ENCODE assay signal across 8 cellular contexts in the genomic region with DNA sequence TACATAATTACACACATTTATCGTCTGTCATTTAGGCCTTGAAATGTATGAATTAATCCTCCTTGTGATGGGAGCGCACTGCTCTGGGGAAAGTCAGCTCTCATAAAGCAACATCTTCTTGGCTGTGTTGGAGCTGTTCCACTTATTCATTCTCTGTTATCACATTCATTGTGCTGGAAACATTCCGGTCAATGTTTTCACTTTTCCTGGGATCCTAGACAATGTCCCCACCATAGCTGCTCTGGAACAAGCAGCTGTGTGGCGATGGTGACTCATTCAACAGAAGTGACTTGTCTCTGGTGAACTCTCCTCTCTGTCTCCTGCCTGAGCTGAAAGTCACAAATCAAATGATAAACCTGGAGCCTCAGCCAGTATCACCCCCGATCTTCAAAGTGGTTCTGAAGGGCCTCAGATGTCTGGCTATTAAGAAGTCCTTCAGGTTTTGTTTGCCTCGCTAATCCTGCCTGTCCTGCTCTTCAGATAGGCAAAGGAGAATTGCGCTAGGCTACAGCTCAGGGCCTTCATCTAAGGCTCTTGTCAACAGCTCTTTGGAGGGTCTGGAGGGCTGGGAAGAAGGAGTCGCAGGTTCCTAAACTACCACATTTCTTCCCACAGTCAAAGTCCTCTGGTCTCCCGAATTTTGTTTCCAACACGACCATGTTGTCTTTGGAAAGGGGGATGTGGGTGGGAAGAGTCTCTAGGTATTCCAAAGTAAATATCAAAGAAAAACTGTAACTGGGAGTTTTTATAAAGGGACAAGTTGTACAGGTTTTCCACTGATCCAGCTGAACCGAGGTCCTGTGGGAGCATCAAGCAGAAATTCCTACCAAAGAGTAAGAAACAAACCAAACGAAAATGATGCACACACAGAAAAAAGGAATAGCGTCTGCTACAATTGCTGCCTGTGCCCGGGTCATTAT.
DNase-seq lines count a peak whose midpoint lies in the region; ATAC-seq and TF ChIP-seq lines count a peak whose summit lies in the region.

No MANE protein-coding gene starts in this region.

- peaks cover 6% of the 10 kb centered on the region for H3K9me3 Mint-ChIP-seq in memory B cell

- H3K27ac ChIP-seq in HEK293 (ENCODE audit: extremely low read depth, low read depth, low read length) (peak overlapping the region; percentile 29; the same call in 1 of the 2 replicates), cingulate gyrus (ENCODE audit: low read depth, low read length) (peak overlapping the region; percentile 35)

- no peak for TF ChIP-seq CTCF in HEK293 (tag by site-specific recombination; IDR thresholded peaks at IDR 0.05)

- POLR2A ChIA-PET in HEK293 (lab: Yijun Ruan, JAX) = interaction anchor here (0.8 to 1.2 kb wide), 3 partner anchors 21 to 29 kb away, joined by 3 to 5 read pairs (median 3); partner anchors contain the start of gene KLF6

- H3K36me3 Mint-ChIP-seq in memory B cell = peaks cover 6% of the 10 kb centered on the region

- H3K4me1 Mint-ChIP-seq in memory B cell = peaks cover 30% of the 10 kb centered on the region

- H3K27me3 Mint-ChIP-seq in memory B cell = no peaks in the 10 kb centered on the region

- no peak overlapping the region for H3K4me3 ChIP-seq in HEK293 (ENCODE audit: low read depth, low read length)

- H3K9me3 ChIP-seq in HEK293 (ENCODE audit: control insufficient read depth, insufficient read depth, low read depth, low read length) = no peaks in the 10 kb centered on the region

- no peaks in the 10 kb centered on the region for H3K36me3 ChIP-seq in HEK293 (ENCODE audit: control insufficient read depth in 2 of 2, insufficient read depth in 1 of 2, low read length in 2 of 2)

- ATAC-seq in memory B cell (ENCODE audit: low read depth) = no peak
- ATAC-seq in HG03095 (IDR thresholded peaks at IDR 0.05; ENCODE audit: unreplicated experiment) = no peak
- ATAC-seq in GM21360 (IDR thresholded peaks at IDR 0.05; ENCODE audit: unreplicated experiment) = no peak

- no peak overlapping the region for H3K4me3 Mint-ChIP-seq in memory B cell

- peak; percentile 57 for DNase-seq in AG08395 (ENCODE audit: low spot score)
- DNase-seq in memory B cell (ENCODE audit: low spot score in 2 of 2) = no peak
- DNase-seq in NCI-H146 (lab: John Stamatoyannopoulos, UW) = no peak
- DNase-seq in stimulated activated CD4-positive, alpha-beta T cell treated with anti-CD3 and anti-CD28 coated beads, Interleukin-4, amount 100 ng/mL, for 1 hour = no peak

- H3K4me1 ChIP-seq in HEK293 (ENCODE audit: control insufficient read depth, insufficient read depth, low read length) = no peaks in the 10 kb centered on the region; the same call in 1 of the 2 replicates

- CTCF ChIA-PET in HEK293 (lab: Yijun Ruan, JAX) = interaction anchor here (0.6 to 0.8 kb wide), 3 partner anchors 21 to 41 kb away, joined by 3 to 5 read pairs (median 3); no protein-coding TSS in a partner anchor

- peak overlapping the region; percentile 67 for H3K27ac Mint-ChIP-seq in memory B cell

TF ChIP-seq in HEK293, 187 proteins besides CTCF, POLR2A, EP300 and RAD21:
- TF ChIP-seq ZIC2 (tag by site-specific recombination; IDR thresholded peaks at IDR 0.05) (no peak), SCRT2 (tag by site-specific recombination; IDR thresholded peaks at IDR 0.05) (peak; percentile 14; the same call in 1 of the 2 replicates), ZNF600 (tag by site-specific recombination; IDR thresholded peaks at IDR 0.05) (peak; percentile 23; the same call in 1 of the 2 replicates), KLF9 (tag by site-specific recombination; IDR thresholded peaks at IDR 0.05; ENCODE audit: low read depth) (no peak), ZNF335 (tag by site-specific recombination; conservative IDR thresholded peaks at IDR 0.05) (no peak), PRDM1 (tag by site-specific recombination; IDR thresholded peaks at IDR 0.05) (no peak)
